12 cellular contexts compared by ENCODE assay signal in genomic region chr11:35190804-35191348, GRCh38. TPM values are rescaled to one million over a fixed set of nuclear protein-coding genes. Genes with fewer than 3 reads are reported as not detected.
A peak's percentile ranks its signal among the peaks of the same experiment; 100 is the strongest.
DNase-seq lines count a peak whose midpoint lies in the region; ATAC-seq and TF ChIP-seq lines count a peak whose summit lies in the region.
"Had no signal": no experiment of that assay in that cellular context is flagged by ENCODE, and none has a peak within 500 bp of the region (broad histone marks: within the 10 kb centered on the region; RNA-seq: fewer than 3 reads in every experiment).

No MANE protein-coding gene starts in this region.

- H3K9me3 ChIP-seq in skeletal muscle tissue (ENCODE audit: control insufficient read depth in 3 of 3, low read length in 3 of 3): no peaks in the 10 kb centered on the region

- H3K4me3 ChIP-seq in fibroblast of villous mesenchyme (ENCODE audit: low read depth, low read length): no peak overlapping the region
- no peak overlapping the region for H3K4me3 ChIP-seq in skeletal muscle tissue (ENCODE audit: low read length in 3 of 3)

- no peaks in the 10 kb centered on the region for H3K27me3 ChIP-seq in skeletal muscle tissue (ENCODE audit: control insufficient read depth in 3 of 3, insufficient read depth in 3 of 3, low read length in 3 of 3)

- H3K36me3 ChIP-seq in skeletal muscle tissue (ENCODE audit: control insufficient read depth in 3 of 3, insufficient read depth in 3 of 3, low read length in 3 of 3): peaks cover 0 to 22% (median 13%) of the 10 kb centered on the region in 3 donors

- no peak for ATAC-seq in GM21528 (IDR thresholded peaks at IDR 0.05; ENCODE audit: low FRiP score, unreplicated experiment)

- in situ Hi-C loops in GM13976 (cut with MboI; ENCODE audit: low sequenced_read_pairs, unreplicated experiment): no loop called here

- TF ChIP-seq CTCF in fibroblast of villous mesenchyme (IDR thresholded peaks at IDR 0.05; ENCODE audit: insufficient read depth, low read depth, low read length) (no peak), GM13976 (IDR thresholded peaks at IDR 0.05; ENCODE audit: borderline replicate concordance, control extremely low read depth, extremely low read depth, insufficient read depth, missing control alignments) (no peak)

- H3K27ac ChIP-seq in skeletal muscle tissue (ENCODE audit: low read depth, low read length): peak overlapping the region; percentile 20

- DNase-seq in NCI-H82 (lab: John Stamatoyannopoulos, UW) (peak; percentile 3), NCI-H82 treated with DMSO at 0.1 percent for 48 hours (lab: John Stamatoyannopoulos, UW; ENCODE audit: unreplicated experiment) (no peak), NOMO-1 treated with DMSO at 0.1 percent for 48 hours (lab: John Stamatoyannopoulos, UW; ENCODE audit: unreplicated experiment) (peak; percentile 41), fibroblast of villous mesenchyme (ENCODE audit: low read depth) (peak; percentile 94), NCI-H1092 (lab: John Stamatoyannopoulos, UW) (no peak), GM13976 (ENCODE audit: low spot score) (no peak)
- DNase-seq: activated CD4-positive, alpha-beta T cell treated with anti-CD3 and anti-CD28 coated beads for 1 hour; activated naive CD8-positive, alpha-beta T cell treated with anti-CD3 and anti-CD28 coated beads, Interleukin-2, amount 10 ng/mL, durations not matched to agents 7 days and 5 days; NCI-H2171; RPMI8226 had no signal

- H3K9ac ChIP-seq in skeletal muscle tissue (ENCODE audit: low read depth in 1 of 3, low read length in 3 of 3): no peak overlapping the region

- H3K4me1 ChIP-seq in skeletal muscle tissue (ENCODE audit: control insufficient read depth in 3 of 3, insufficient read depth in 3 of 3, low read length in 3 of 3): peaks cover 0 to 20% (median 4%) of the 10 kb centered on the region in 3 donors

RNA-seq across cellular contexts. Expression of gene CD44, which starts 51.9 kb away (rescaled TPM):
- 441 and 647 TPM in 2 replicates for total RNA-seq in fibroblast of villous mesenchyme
- 133 TPM for total RNA-seq in skeletal muscle tissue

Comparison
In these comparisons a context has a peak if more than half of its experiments do, and no peak if none do; other contexts are left out.
1. DNase-seq: peak in NCI-H82 (single experiment), NOMO-1 treated with DMSO at 0.1 percent for 48 hours (single experiment) and fibroblast of villous mesenchyme (single experiment); none in NCI-H82 treated with DMSO at 0.1 percent for 48 hours (single experiment), NCI-H1092 (single experiment) and GM13976 (single experiment).